Comparison of ENCODE assay signal across 8 cellular contexts in the genomic region with DNA sequence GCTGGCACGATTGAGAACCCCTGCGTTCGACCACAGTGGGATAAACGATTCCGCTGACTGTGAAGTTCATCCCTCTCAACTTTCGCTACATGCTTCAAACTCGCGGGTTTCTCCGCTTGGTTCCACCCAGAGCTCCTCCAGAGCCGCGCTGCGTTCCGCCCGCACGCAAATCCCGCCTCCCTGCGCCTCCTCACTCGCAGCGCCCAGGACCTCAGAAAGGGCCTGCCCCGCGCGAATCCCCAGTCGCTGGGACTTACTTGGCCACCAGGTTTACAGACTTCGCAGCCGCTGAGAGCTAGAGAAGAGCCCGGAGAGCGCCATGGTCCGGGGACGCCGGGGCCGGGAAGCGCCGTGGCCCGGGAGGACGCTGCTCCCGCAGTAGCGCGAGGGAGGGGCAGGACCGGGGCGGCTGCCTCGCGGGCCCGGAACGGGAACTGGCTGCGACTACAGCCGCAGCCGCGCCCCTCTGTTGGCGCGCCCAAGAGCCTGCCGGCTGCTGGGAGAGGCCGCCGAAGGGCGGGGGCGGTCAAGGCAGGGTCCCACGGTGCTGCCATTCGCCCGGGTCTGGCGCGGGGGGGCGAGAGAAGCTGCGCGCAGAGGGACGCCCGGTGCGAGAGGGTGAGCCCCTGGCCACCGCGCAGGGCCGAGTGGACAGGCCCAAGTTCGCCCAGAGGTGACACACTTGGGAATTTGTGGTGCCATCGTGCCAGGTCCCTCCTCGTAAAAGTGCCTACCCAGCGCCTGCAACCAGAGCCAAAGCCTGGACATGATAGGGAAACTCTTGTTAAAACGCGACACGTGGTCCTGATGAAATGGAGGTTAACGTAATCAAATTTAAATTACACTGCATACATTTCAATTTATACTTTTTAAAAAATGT. TPM values are rescaled to one million over a fixed set of nuclear protein-coding genes. Genes with fewer than 3 reads are reported as not detected.
A peak's percentile ranks its signal among the peaks of the same experiment; 100 is the strongest.
DNase-seq lines count a peak whose midpoint lies in the region; ATAC-seq, FAIRE-seq and TF ChIP-seq lines count a peak whose summit lies in the region.

A gene with protein sequence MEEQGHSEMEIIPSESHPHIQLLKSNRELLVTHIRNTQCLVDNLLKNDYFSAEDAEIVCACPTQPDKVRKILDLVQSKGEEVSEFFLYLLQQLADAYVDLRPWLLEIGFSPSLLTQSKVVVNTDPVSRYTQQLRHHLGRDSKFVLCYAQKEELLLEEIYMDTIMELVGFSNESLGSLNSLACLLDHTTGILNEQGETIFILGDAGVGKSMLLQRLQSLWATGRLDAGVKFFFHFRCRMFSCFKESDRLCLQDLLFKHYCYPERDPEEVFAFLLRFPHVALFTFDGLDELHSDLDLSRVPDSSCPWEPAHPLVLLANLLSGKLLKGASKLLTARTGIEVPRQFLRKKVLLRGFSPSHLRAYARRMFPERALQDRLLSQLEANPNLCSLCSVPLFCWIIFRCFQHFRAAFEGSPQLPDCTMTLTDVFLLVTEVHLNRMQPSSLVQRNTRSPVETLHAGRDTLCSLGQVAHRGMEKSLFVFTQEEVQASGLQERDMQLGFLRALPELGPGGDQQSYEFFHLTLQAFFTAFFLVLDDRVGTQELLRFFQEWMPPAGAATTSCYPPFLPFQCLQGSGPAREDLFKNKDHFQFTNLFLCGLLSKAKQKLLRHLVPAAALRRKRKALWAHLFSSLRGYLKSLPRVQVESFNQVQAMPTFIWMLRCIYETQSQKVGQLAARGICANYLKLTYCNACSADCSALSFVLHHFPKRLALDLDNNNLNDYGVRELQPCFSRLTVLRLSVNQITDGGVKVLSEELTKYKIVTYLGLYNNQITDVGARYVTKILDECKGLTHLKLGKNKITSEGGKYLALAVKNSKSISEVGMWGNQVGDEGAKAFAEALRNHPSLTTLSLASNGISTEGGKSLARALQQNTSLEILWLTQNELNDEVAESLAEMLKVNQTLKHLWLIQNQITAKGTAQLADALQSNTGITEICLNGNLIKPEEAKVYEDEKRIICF (minus strand): TSS at position 436 of the 880 bp plus-strand sequence. CDS start 21,863 bp downstream, outside the sequence.

- H3K9me3 ChIP-seq in kidney (ENCODE audit: control insufficient read depth in 1 of 2, low read length in 2 of 2): no peaks in the 10 kb centered on the region

- no peak for TF ChIP-seq CTCF in kidney (IDR thresholded peaks at IDR 0.05; ENCODE audit: borderline replicate concordance, extremely low read depth, insufficient read depth)

- peak within 1 kb of the TSS; percentile 93 to 94 for H3K27ac ChIP-seq in kidney (ENCODE audit: low read depth in 2 of 2, low read length in 2 of 2)

- no peaks in the 10 kb centered on the region for H3K36me3 ChIP-seq in kidney (ENCODE audit: control insufficient read depth in 1 of 2, insufficient read depth in 2 of 2, low read length in 2 of 2)

- FAIRE-seq in kidney (lab: Jason Lieb, UNC): no peak

- H3K4me1 ChIP-seq in kidney (ENCODE audit: control insufficient read depth in 1 of 2, insufficient read depth in 1 of 2, low read depth in 1 of 2, low read length in 2 of 2): peaks cover 9 to 17% of the 10 kb centered on the region in 2 donors

- peak within 1 kb of the TSS; percentile 90 to 93 for H3K4me3 ChIP-seq in kidney (ENCODE audit: low read length in 2 of 2)

- DNase-seq in A172 (ENCODE audit: low spot score) (peak; percentile 59), NCI-H2171 (lab: John Stamatoyannopoulos, UW) (peak; percentile 51), cerebellar cortex (ENCODE audit: low spot score) (peak; percentile 57), kidney (peak; percentile 93)
- peak; percentile 81 for DNase-seq in stimulated activated CD4-positive, alpha-beta T cell treated with anti-CD3 and anti-CD28 coated beads, Interleukin-15, amount 100 ng/mL, for 24 hours

- intact Hi-C loops in kidney (cut with DNase I): no loop called here

- H3K9ac ChIP-seq in kidney (ENCODE audit: low read length in 2 of 2): peak within 1 kb of the TSS; percentile 91 to 93

- peak; percentile 83 for ATAC-seq in GM18517 (IDR thresholded peaks at IDR 0.05; ENCODE audit: unreplicated experiment)
- ATAC-seq in HG03039 (IDR thresholded peaks at IDR 0.05; ENCODE audit: unreplicated experiment): peak; percentile 89
- peak; percentile 88 to 90 for ATAC-seq in activated CD4-positive, CD25-positive, alpha-beta regulatory T cell treated with anti-CD3 and anti-CD28 coated beads, Interleukin-2, amount 50 U/mL, for 24 hours

RNA-seq across cellular contexts. Expression of the gene that starts here (rescaled TPM):
- 5.2 and 5.3 TPM in 2 replicates for total RNA-seq in A172 (2014; rRNA removed; shearing (Covaris generic))
- 15.6 TPM for total RNA-seq in kidney
- polyA plus RNA-seq in kidney (ENCODE audit: insufficient read depth, low read depth, low replicate concordance): 3.8 TPM

Comparison
In these comparisons a context has a peak if more than half of its experiments do, and no peak if none do; other contexts are left out.
1. Peak in every context shown above with its lines: DNase-seq, ATAC-seq, H3K4me3 ChIP-seq and H3K27ac ChIP-seq.